ENCODE assay signal across 24 cellular contexts in the genomic region with DNA sequence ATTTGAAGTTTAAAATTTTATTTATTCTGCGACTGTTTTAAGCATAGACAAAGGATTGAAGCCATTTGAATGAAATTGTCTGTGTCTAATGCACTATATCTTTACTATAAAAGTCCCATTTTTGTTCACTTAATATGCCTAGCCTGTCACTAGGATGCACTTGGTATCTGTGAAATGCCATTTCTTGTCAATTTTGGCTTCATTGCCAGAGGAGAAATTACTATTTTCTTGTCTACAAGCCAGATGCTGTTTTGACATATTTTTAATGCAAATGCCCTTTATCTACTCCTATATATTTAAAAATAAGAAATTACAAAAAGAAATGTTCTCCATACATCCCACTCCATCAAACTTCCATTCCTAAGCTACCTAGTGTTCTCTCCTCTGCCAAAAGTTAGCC.
"Had no signal": no experiment of that assay in that cellular context is flagged by ENCODE, and none has a peak within 500 bp of the region (broad histone marks: within the 10 kb centered on the region; RNA-seq: fewer than 3 reads in every experiment).

No MANE protein-coding gene starts in this region.

- H3K4me3 ChIP-seq: stomach, suprapubic skin, testis, thoracic aorta, thyroid gland, tibial artery, tibial nerve, transverse colon, upper lobe of left lung, upper lobe of right lung, uterus, vagina had no signal

- H3K9me3 ChIP-seq: stomach, suprapubic skin, testis, thoracic aorta, thyroid gland, tibial artery, tibial nerve, transverse colon, upper lobe of left lung, upper lobe of right lung, uterus, vagina had no signal

- H3K4me1 ChIP-seq: stomach, suprapubic skin, testis, thyroid gland, tibial artery, tibial nerve, transverse colon, upper lobe of left lung, upper lobe of right lung, uterus, vagina had no signal

- H3K27me3 ChIP-seq: stomach, suprapubic skin, testis, thyroid gland, tibial artery, tibial nerve, transverse colon, upper lobe of left lung, upper lobe of right lung, uterus, vagina had no signal

- DNase-seq: stimulated activated CD4-positive, alpha-beta T cell treated with anti-CD3 and anti-CD28 coated beads, Interleukin-2, amount 100 ng/mL, for 48 hours; stimulated activated CD4-positive, alpha-beta T cell treated with anti-CD3 and anti-CD28 coated beads, Interleukin-4, amount 100 ng/mL, for 1 hour; stimulated activated CD4-positive, alpha-beta T cell treated with anti-CD3 and anti-CD28 coated beads, Interleukin-4, amount 100 ng/mL, for 24 hours; stimulated activated CD4-positive, alpha-beta T cell treated with anti-CD3 and anti-CD28 coated beads, Interleukin-4, amount 100 ng/mL, for 4 hours; stimulated activated CD8-positive, alpha-beta memory T cell treated with anti-CD3 and anti-CD28 coated beads, Interleukin-4, amount 100 ng/mL, for 48 hours; stimulated activated naive B cell treated with anti-CD40 and anti-IgM and Interleukin-4, amounts not matched to agents 10 μg/mL and 1 μg/mL and 100 μg/mL, for 72 hours; stimulated activated naive CD4-positive, alpha-beta T cell; stimulated activated naive CD4-positive, alpha-beta T cell treated with Interleukin-2 at 50 U/mL for 16 hours; stimulated activated naive CD8-positive, alpha-beta T cell treated with anti-CD3 and anti-CD28 coated beads, Interleukin-15, amount 100 ng/mL, for 72 hours; stimulated activated naive CD8-positive, alpha-beta T cell treated with anti-CD3 and anti-CD28 coated beads, Interleukin-15, Interleukin-2, amounts not matched to agents 100 U/mL and 50 U/mL, for 24 hours; stomach; substantia nigra; testis; thyroid gland; tibial artery; transverse colon; trophoblast cell; upper lobe of left lung; upper lobe of right lung; uterus had no signal

- H3K27ac ChIP-seq: stomach, suprapubic skin, testis, thoracic aorta, thyroid gland, tibial artery, tibial nerve, transverse colon, upper lobe of left lung, upper lobe of right lung, uterus, vagina had no signal

- H3K36me3 ChIP-seq: stomach, suprapubic skin, thoracic aorta, thyroid gland, tibial artery, tibial nerve, transverse colon, upper lobe of left lung, upper lobe of right lung, uterus, vagina had no signal
